Comparison of ENCODE assay signal across 1 cellular context in genomic region chr1:67682659-67683197, GRCh38.
TF ChIP-seq lines count a peak whose summit lies in the region.

No MANE protein-coding gene starts in this region.

TF ChIP-seq in K562, 482 proteins besides CTCF, POLR2A, EP300 and RAD21 (continued from another document and continues in another):
- no peak for TF ChIP-seq CUX1 (CRISPR knock-in tag; IDR thresholded peaks at IDR 0.05)
- no peak for TF ChIP-seq CLOCK (CRISPR knock-in tag; IDR thresholded peaks at IDR 0.05; ENCODE audit: borderline replicate concordance)
- TF ChIP-seq ZNF431 (CRISPR knock-in tag; IDR thresholded peaks at IDR 0.05), result no peak
- no peak for TF ChIP-seq SMAD3 (CRISPR knock-in tag; conservative IDR thresholded peaks at IDR 0.05)
- TF ChIP-seq GTF2A2 (tag; IDR thresholded peaks at IDR 0.05), result no peak
- no peak for TF ChIP-seq HMBOX1 (IDR thresholded peaks at IDR 0.05)
- TF ChIP-seq E2F1 (CRISPR knock-in tag; IDR thresholded peaks at IDR 0.05), result no peak
- no peak; the same call in 1 of the 2 replicates for TF ChIP-seq BHLHE40 (IDR thresholded peaks at IDR 0.05; ENCODE audit: low read length)
- peak; percentile 89; the same call in 1 of the 2 replicates for TF ChIP-seq LCOR (CRISPR knock-in tag; IDR thresholded peaks at IDR 0.05)
- no peak for TF ChIP-seq MCM7 (IDR thresholded peaks at IDR 0.05)
- peak; percentile 60 to 68 for TF ChIP-seq TRIM24 (IDR thresholded peaks at IDR 0.05)
- TF ChIP-seq MXI1 (IDR thresholded peaks at IDR 0.05; ENCODE audit: low read depth, low read length), result no peak
- TF ChIP-seq ZEB2 (IDR thresholded peaks at IDR 0.05), result no peak; the same call in 1 of the 2 replicates
- no peak for TF ChIP-seq ZKSCAN1 (IDR thresholded peaks at IDR 0.05; ENCODE audit: low read depth, low read length)
- no peak for TF ChIP-seq SMC3 (conservative IDR thresholded peaks at IDR 0.05; ENCODE audit: insufficient read depth, low read depth, low read length)
- peak; percentile 93 for TF ChIP-seq JUND (IDR thresholded peaks at IDR 0.05; ENCODE audit: borderline replicate concordance, low read depth, low read length)
- peak; percentile 95 for TF ChIP-seq JUND (tag; IDR thresholded peaks at IDR 0.05; ENCODE audit: borderline replicate concordance, low read depth, low read length)
- TF ChIP-seq NUFIP1 (IDR thresholded peaks at IDR 0.05; ENCODE audit: partially characterized antibody), result no peak
- TF ChIP-seq E4F1 (CRISPR knock-in tag; IDR thresholded peaks at IDR 0.05; ENCODE audit: borderline replicate concordance), result no peak
- TF ChIP-seq ZNF518B (CRISPR knock-in tag; IDR thresholded peaks at IDR 0.05), result no peak
- TF ChIP-seq LARP7 (IDR thresholded peaks at IDR 0.05), result no peak
- TF ChIP-seq ZNF24 (IDR thresholded peaks at IDR 0.05), result peak; percentile 8; the same call in 1 of the 2 replicates
- no peak for TF ChIP-seq NEUROD1 (IDR thresholded peaks at IDR 0.05; ENCODE audit: borderline replicate concordance, low read depth, low read length, partially characterized antibody)
- no peak for TF ChIP-seq RUNX1 (IDR thresholded peaks at IDR 0.05; ENCODE audit: low read depth)
- TF ChIP-seq MECOM (CRISPR knock-in tag; IDR thresholded peaks at IDR 0.05), result 0 out of 2 replicates have a peak, but pooled peaks have one; percentile 26
- no peak for TF ChIP-seq KLF1 (tag; IDR thresholded peaks at IDR 0.05)
- no peak for TF ChIP-seq NKRF (IDR thresholded peaks at IDR 0.05; ENCODE audit: borderline replicate concordance)
- no peak for TF ChIP-seq KAT7 (CRISPR knock-in tag; IDR thresholded peaks at IDR 0.05; ENCODE audit: borderline replicate concordance)
- peak; percentile 87 for TF ChIP-seq TAF9B (IDR thresholded peaks at IDR 0.05; ENCODE audit: partially characterized antibody)
- TF ChIP-seq ZFP1 (CRISPR knock-in tag; IDR thresholded peaks at IDR 0.05), result no peak
- no peak for TF ChIP-seq GTF2F1 (IDR thresholded peaks at IDR 0.05; ENCODE audit: low read depth, low read length)
- TF ChIP-seq PURB (CRISPR knock-in tag; IDR thresholded peaks at IDR 0.05; ENCODE audit: low read depth), result no peak
- no peak for TF ChIP-seq NR3C1 (CRISPR knock-in tag; IDR thresholded peaks at IDR 0.05)
- no peak for TF ChIP-seq HDGF (IDR thresholded peaks at IDR 0.05)
- TF ChIP-seq SRSF7 (optimal IDR thresholded peaks at IDR 0.05; ENCODE audit: low read depth, low read length), result no peak
- TF ChIP-seq KDM1A (IDR thresholded peaks at IDR 0.05), result peak in 1 of 2 experiments; percentile 40; a peak in 2 of 4 replicates
- no peak for TF ChIP-seq MLX (CRISPR knock-in tag; conservative IDR thresholded peaks at IDR 0.05)
- no peak for TF ChIP-seq ZBED1 (IDR thresholded peaks at IDR 0.05)
- no peak for TF ChIP-seq ERF (CRISPR knock-in tag; IDR thresholded peaks at IDR 0.05)
- TF ChIP-seq ZNF239 (CRISPR knock-in tag; IDR thresholded peaks at IDR 0.05), result no peak
- peak; percentile 17 for TF ChIP-seq TBP (optimal IDR thresholded peaks at IDR 0.05; ENCODE audit: low read depth, low read length)
- TF ChIP-seq ZNF165 (CRISPR knock-in tag; IDR thresholded peaks at IDR 0.05; ENCODE audit: borderline replicate concordance), result no peak
- TF ChIP-seq USF1 (CRISPR knock-in tag; IDR thresholded peaks at IDR 0.05), result no peak
- TF ChIP-seq NR1H2 (CRISPR knock-in tag; IDR thresholded peaks at IDR 0.05), result no peak
- no peak for TF ChIP-seq FOXA1 (IDR thresholded peaks at IDR 0.05; ENCODE audit: borderline replicate concordance)
- no peak for TF ChIP-seq PCBP1 (IDR thresholded peaks at IDR 0.05; ENCODE audit: low read depth, low read length, poor library complexity, severe bottlenecking)
- TF ChIP-seq KLF13 (tag; IDR thresholded peaks at IDR 0.05; ENCODE audit: borderline replicate concordance, low read depth), result no peak
- no peak for TF ChIP-seq ZNF644 (tag; IDR thresholded peaks at IDR 0.05; ENCODE audit: low read depth)
- no peak for TF ChIP-seq ZNF12 (CRISPR knock-in tag; IDR thresholded peaks at IDR 0.05)
- TF ChIP-seq MAFG (tag; conservative IDR thresholded peaks at IDR 0.05), result peak; percentile 65
